Comparison of ENCODE assay signal across 8 cellular contexts in genomic region chr2:127526142-127526939, GRCh38. TPM values are rescaled to one million over a fixed set of nuclear protein-coding genes. Genes with fewer than 3 reads are reported as not detected.
DNase-seq lines count a peak whose midpoint lies in the region; ATAC-seq and TF ChIP-seq lines count a peak whose summit lies in the region.

Gene IWS1, minus strand, starts transcription at chr2:127526489. Its CDS starts 281 bp downstream, at chr2:127526208.

- DNase-seq in GM13976 (ENCODE audit: low spot score) = peak; percentile 95
- DNase-seq in NCI-H146 treated with DMSO at 0.1 percent for 48 hours (lab: John Stamatoyannopoulos, UW; ENCODE audit: unreplicated experiment) = peak; percentile 98
- DNase-seq in amniotic epithelial cell (ENCODE audit: low read depth) = peak; percentile 94
- DNase-seq in heart right ventricle = peak; percentile 94 to 96
- DNase-seq in posterior cingulate gyrus = peak; percentile 91 to 99 (median 94)
- peak; percentile 97 for DNase-seq in upper lobe of left lung

- TF ChIP-seq EP300 in upper lobe of left lung (IDR thresholded peaks at IDR 0.05) = peak in 2 of 4 donors; percentile 36 to 41

- H3K36me3 ChIP-seq in heart right ventricle (peaks cover 0 to 28% (median 11%) of the 10 kb centered on the region in 9 donors), upper lobe of left lung (peaks cover 0 to 21% (median 12%) of the 10 kb centered on the region in 4 donors)

- intact Hi-C loops in T-helper 1 cell treated with Interleukin-12 subunit alpha and Interleukin-12 subunit beta and Interleukin-4 antibody, amounts not matched to agents 30 ng/mL and 1 ng/mL, for 36 hours (cut with micrococcal nuclease) = loop anchor here (1.0 to 10.0 kb wide), 15 partner anchors 37 to 870 kb away; partner anchors contain the start of genes AMMECR1L, BIN1, ERCC3 and GYPC
- intact Hi-C loops in heart right ventricle (cut with DNase I) = loop anchor here in 5 of 10 donors (2.0 to 10.0 kb wide), 5 partner anchors 41 to 178 kb away; partner anchors contain the start of genes SFT2D3 (in 5 of the 5) and GPR17 (in 1 of the 5)
- intact Hi-C loops in posterior cingulate gyrus (cut with DNase I) = loop anchor here (1.0 to 5.0 kb wide), 3 partner anchors 121 to 175 kb away; partner anchors contain the start of genes GPR17 and SFT2D3

- H3K9me3 ChIP-seq in heart right ventricle = peaks cover 0 to 8% (median 0%) of the 10 kb centered on the region in 11 donors
- no peaks in the 10 kb centered on the region for H3K9me3 ChIP-seq in upper lobe of left lung

- peak in 3 of 4 donors; percentile 80 to 91 (median 84) for TF ChIP-seq POLR2A in upper lobe of left lung (IDR thresholded peaks at IDR 0.05)

- H3K4me1 ChIP-seq in heart right ventricle = peaks cover 0 to 33% (median 23%) of the 10 kb centered on the region in 9 donors
- peaks cover 6 to 32% (median 18%) of the 10 kb centered on the region in 4 donors for H3K4me1 ChIP-seq in upper lobe of left lung

- TF ChIP-seq CTCF in GM13976 (IDR thresholded peaks at IDR 0.05; ENCODE audit: borderline replicate concordance, control extremely low read depth, extremely low read depth, insufficient read depth, missing control alignments) = no peak
- peak in 7 of 9 donors; percentile 22 to 56 (median 36) for TF ChIP-seq CTCF in heart right ventricle (IDR thresholded peaks at IDR 0.05)
- peak in 5 of 6 experiments; percentile 35 to 88 (median 71) for TF ChIP-seq CTCF in upper lobe of left lung (IDR thresholded peaks at IDR 0.05)

- WGBS in heart right ventricle, 2 donors = 0% methylated on average over 66 of the region's 66 CpGs
- WGBS in upper lobe of left lung, 2 donors = 0 to 1% methylated on average over 23 to 66 of the region's 66 CpGs

- in situ Hi-C loops in GM13976 (cut with MboI; ENCODE audit: low sequenced_read_pairs, unreplicated experiment) = no loop called here

- H3K27me3 ChIP-seq in heart right ventricle (no peaks in the 10 kb centered on the region), upper lobe of left lung (no peaks in the 10 kb centered on the region)

- ATAC-seq in HG02870 (IDR thresholded peaks at IDR 0.05; ENCODE audit: unreplicated experiment) (peak; percentile 88), heart right ventricle (peak; percentile 95 to 99 (median 98)), upper lobe of left lung (ENCODE audit: low FRiP score in 2 of 2) (peak; percentile 97 to 98)

- peak within 1 kb of the TSS; percentile 65 to 100 (median 89) for H3K4me3 ChIP-seq in heart right ventricle
- peak within 1 kb of the TSS; percentile 75 to 84 (median 79) for H3K4me3 ChIP-seq in upper lobe of left lung

- H3K27ac ChIP-seq in heart right ventricle (peak within 1 kb of the TSS; percentile 41 to 98 (median 94)), upper lobe of left lung (peak within 1 kb of the TSS; percentile 92 to 96 (median 96))

RNA-seq across cellular contexts. Expression of gene IWS1, which starts in this region (rescaled TPM):
- 42.9 and 47.6 TPM in 2 replicates for total RNA-seq in T-helper 1 cell treated with Interleukin-12 subunit alpha and Interleukin-12 subunit beta and Interleukin-4 antibody, amounts not matched to agents 30 ng/mL and 1 ng/mL, for 36 hours
- 10 to 100 TPM; 37.6 to 64.8 (median 46.4) TPM for total RNA-seq in heart right ventricle
- polyA plus RNA-seq in heart right ventricle = 10 to 100 TPM; 37.4 to 51.6 TPM
- 100 to 1,000 TPM in 1 of 6 donors, 10 to 100 TPM in 5; 29.5 to 128 (median 58.6) TPM for total RNA-seq in upper lobe of left lung

Comparison
In these comparisons a context has a peak if more than half of its experiments do, and no peak if none do; other contexts are left out.
1. Peak in every context shown above with its lines: DNase-seq, ATAC-seq, H3K4me3 ChIP-seq and H3K27ac ChIP-seq.